9 cellular contexts compared by ENCODE assay signal in genomic region chr10:132398566-132398991, GRCh38. TPM values are rescaled to one million over a fixed set of nuclear protein-coding genes. Genes with fewer than 3 reads are reported as not detected.
DNase-seq lines count a peak whose midpoint lies in the region; ATAC-seq and TF ChIP-seq lines count a peak whose summit lies in the region.
"Had no signal": no experiment of that assay in that cellular context is flagged by ENCODE, and none has a peak within 500 bp of the region (broad histone marks: within the 10 kb centered on the region; RNA-seq: fewer than 3 reads in every experiment).

No MANE protein-coding gene starts in this region.

- TF ChIP-seq CTCF in lower lobe of right lung (IDR thresholded peaks at IDR 0.05), result no peak

- peak overlapping the region; percentile 75 for H3K4me3 ChIP-seq in lower lobe of right lung

- H3K4me1 Mint-ChIP-seq in activated T-cell treated with anti-CD3 and anti-CD28 coated beads, Interleukin-2, amount 50 U/mL, for 72 hours (ENCODE audit: low read depth), result peaks cover 10% of the 10 kb centered on the region

- DNase-seq in activated T-cell treated with anti-CD3 and anti-CD28 coated beads, Interleukin-2, amount 50 U/mL, for 72 hours, result no peak
- DNase-seq in activated T-cell treated with anti-CD3 and anti-CD28 coated beads, Interleukin-2, amount 50 U/mL, for 48 hours, result no peak
- peak; percentile 54 for DNase-seq in lower lobe of right lung
- no peak for DNase-seq in midbrain (lab: John Stamatoyannopoulos, UW)
- DNase-seq in stimulated activated CD4-positive, alpha-beta T cell treated with anti-CD3 and anti-CD28 coated beads, Interleukin-2, amount 100 ng/mL, for 24 hours, result no peak
- DNase-seq: NCI-H2029 had no signal

- H3K9me3 Mint-ChIP-seq in activated T-cell treated with anti-CD3 and anti-CD28 coated beads, Interleukin-2, amount 50 U/mL, for 72 hours, result no peaks in the 10 kb centered on the region

- H3K9me3 ChIP-seq in lower lobe of right lung, result no peaks in the 10 kb centered on the region

- H3K36me3 ChIP-seq in lower lobe of right lung, result no peaks in the 10 kb centered on the region

- intact Hi-C loops in lower lobe of right lung (cut with DNase I), result no loop called here

- no peak for ATAC-seq in activated T-cell treated with anti-CD3 and anti-CD28 coated beads, Interleukin-2, amount 50 U/mL, for 72 hours (replicated peaks in 1 of 2)
- ATAC-seq in lower lobe of right lung (no peak), HG03025 (IDR thresholded peaks at IDR 0.05; ENCODE audit: low FRiP score, unreplicated experiment) (no peak)

- peak overlapping the region; percentile 29 to 85 for H3K4me3 Mint-ChIP-seq in activated T-cell treated with anti-CD3 and anti-CD28 coated beads, Interleukin-2, amount 50 U/mL, for 72 hours

- H3K27ac Mint-ChIP-seq in activated T-cell treated with anti-CD3 and anti-CD28 coated beads, Interleukin-2, amount 50 U/mL, for 72 hours, result no peak overlapping the region

- H3K36me3 Mint-ChIP-seq in activated T-cell treated with anti-CD3 and anti-CD28 coated beads, Interleukin-2, amount 50 U/mL, for 72 hours (ENCODE audit: insufficient read depth in 2 of 2), result no peaks in the 10 kb centered on the region

- H3K27me3 Mint-ChIP-seq in activated T-cell treated with anti-CD3 and anti-CD28 coated beads, Interleukin-2, amount 50 U/mL, for 72 hours (ENCODE audit: low read depth), result no peaks in the 10 kb centered on the region

- H3K27me3 ChIP-seq in lower lobe of right lung (ENCODE audit: low read depth), result no peaks in the 10 kb centered on the region

- H3K27ac ChIP-seq in angular gyrus (ENCODE audit: low read depth, low read length), result peak overlapping the region; percentile 8
- peak overlapping the region; percentile 89 for H3K27ac ChIP-seq in lower lobe of right lung
- peak overlapping the region; percentile 19 for H3K27ac ChIP-seq in temporal lobe (ENCODE audit: low read depth, low read length)

- peaks cover 66% of the 10 kb centered on the region for H3K4me1 ChIP-seq in lower lobe of right lung

RNA-seq across cellular contexts. Expression of gene PWWP2B, which starts 1.6 kb away (rescaled TPM):
- total RNA-seq in activated T-cell treated with anti-CD3 and anti-CD28 coated beads, Interleukin-2, amount 50 U/mL, for 72 hours, result 1 to 10 TPM; 3.1 to 5.2 TPM
- total RNA-seq in lower lobe of right lung (25.2 TPM), temporal lobe (5.7 TPM)

Comparison
In these comparisons a context has a peak if more than half of its experiments do, and no peak if none do; other contexts are left out.
1. H3K27ac ChIP-seq: peak in every context shown above with its lines; median percentile 89 in lower lobe of right lung; 19 in temporal lobe; 8 in angular gyrus.